In the genomic region with DNA sequence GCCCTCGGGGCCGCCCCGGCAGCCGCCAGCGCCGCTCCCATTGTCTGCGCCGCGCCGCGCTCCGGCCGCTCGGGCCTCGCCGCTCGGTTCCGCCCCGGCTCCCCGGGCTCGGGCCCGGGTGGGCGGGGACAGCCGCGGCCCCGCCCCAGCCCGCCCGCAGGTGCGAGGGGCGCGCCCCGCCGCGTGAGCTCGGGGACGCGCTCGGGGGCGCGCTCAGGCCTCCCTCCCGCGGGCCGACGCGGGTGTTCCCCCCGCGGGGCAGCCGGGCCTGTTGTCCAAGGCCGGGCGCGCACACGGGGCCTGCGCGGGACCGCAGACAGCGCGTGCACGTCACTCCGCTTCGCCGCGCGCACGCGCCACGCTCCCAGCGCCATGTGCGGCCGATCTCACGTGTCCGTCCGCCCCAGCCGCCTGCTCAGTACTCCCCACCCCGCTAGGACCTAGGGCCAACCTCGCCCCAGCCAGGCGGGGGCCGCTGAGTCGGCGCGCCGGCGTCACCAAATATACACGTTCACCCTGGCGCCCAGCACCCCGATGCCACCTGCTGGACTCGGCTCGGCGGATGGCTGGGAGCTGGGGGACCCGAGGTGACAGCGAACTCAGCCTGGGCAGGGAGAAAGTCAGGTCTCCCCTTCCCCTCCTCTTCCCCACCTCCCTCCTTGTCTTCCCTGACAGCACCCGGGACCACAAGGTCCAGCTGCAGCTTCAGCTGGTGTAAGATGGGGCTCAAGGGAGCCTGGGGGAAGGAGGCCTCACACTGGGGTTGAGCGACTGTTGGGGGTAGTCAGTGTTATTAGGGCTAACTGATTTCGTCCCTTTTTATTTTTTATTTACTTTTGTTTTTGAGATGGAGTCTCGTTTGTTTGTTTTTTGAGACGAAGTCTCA, we compare ENCODE assay signal across 8 cellular contexts.
A peak's percentile ranks its signal among the peaks of the same experiment; 100 is the strongest.
DNase-seq lines count a peak whose midpoint lies in the region; ATAC-seq lines count a peak whose summit lies in the region.

No MANE protein-coding gene starts in this region.

- peak; percentile 60 for ATAC-seq in GM18870 (IDR thresholded peaks at IDR 0.05; ENCODE audit: unreplicated experiment)
- ATAC-seq in HG03097 (IDR thresholded peaks at IDR 0.05; ENCODE audit: low FRiP score, unreplicated experiment), result peak; percentile 54

- DNase-seq in AG20443 (ENCODE audit: low spot score) (peak; percentile 97), NCI-H2196 treated with DMSO at 0.1 percent for 48 hours (lab: John Stamatoyannopoulos, UW; ENCODE audit: unreplicated experiment) (peak; percentile 91), cerebellar cortex (ENCODE audit: low spot score) (peak; percentile 90), kidney glomerular epithelial cell (lab: John Stamatoyannopoulos, UW) (peak; percentile 90)
- peak; percentile 67 to 81 (median 69) for DNase-seq in activated CD4-positive, CD25-positive, alpha-beta regulatory T cell (lab: John Stamatoyannopoulos, UW)
- peak; percentile 75 for DNase-seq in stimulated activated CD4-positive, alpha-beta T cell treated with anti-CD3 and anti-CD28 coated beads, Interleukin-15, amount 100 ng/mL, for 48 hours (ENCODE audit: low read depth in 2 of 2)

Comparison
In these comparisons a context has a peak if more than half of its experiments do, and no peak if none do; other contexts are left out.
1. Peak in every context shown above with its lines: DNase-seq and ATAC-seq.